In the genomic region with DNA sequence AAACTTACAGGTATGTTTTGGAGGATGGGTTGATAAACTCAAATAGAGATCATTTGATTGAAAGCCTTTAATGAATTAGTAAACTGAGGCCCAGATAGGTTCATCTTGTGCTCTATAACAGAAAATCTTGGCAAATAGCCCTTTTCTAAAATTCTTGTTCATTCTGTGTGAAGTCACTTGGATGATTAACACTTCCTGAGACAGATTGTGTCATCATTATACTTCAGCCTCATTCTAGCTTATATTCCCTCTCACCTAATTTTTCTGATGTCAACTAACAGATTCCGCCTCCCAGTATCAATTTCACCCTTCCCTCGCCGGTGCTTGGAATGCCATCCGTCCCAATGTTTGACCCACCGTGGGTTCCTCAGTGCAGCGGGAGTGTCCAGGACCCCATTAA, we compare ENCODE assay signal across 20 cellular contexts.
DNase-seq lines count a peak whose midpoint lies in the region; ATAC-seq and TF ChIP-seq lines count a peak whose summit lies in the region.
"Had no signal": no experiment of that assay in that cellular context is flagged by ENCODE, and none has a peak within 500 bp of the region (broad histone marks: within the 10 kb centered on the region; RNA-seq: fewer than 3 reads in every experiment).

No MANE protein-coding gene starts in this region.

- no peaks in the 10 kb centered on the region for H3K36me3 Mint-ChIP-seq in activated T-helper 17 cell treated with anti-CD3 and anti-CD28 coated beads, Interleukin-2, amount 50 U/mL, for 72 hours (ENCODE audit: low read depth)
- H3K36me3 Mint-ChIP-seq: CD8-positive, alpha-beta T cell had no signal

- H3K27me3 ChIP-seq in foreskin keratinocyte = peaks cover 3% of the 10 kb centered on the region
- H3K27me3 ChIP-seq: BLaER1 treated with 17β-estradiol and CSF1 and Interleukin-3, amounts not matched to agents 10 nM and 100 nM had no signal

- H3K27ac ChIP-seq in caudate nucleus (ENCODE audit: low read depth, low read length) (peak overlapping the region; percentile 80), foreskin keratinocyte (no peak overlapping the region)
- H3K27ac ChIP-seq: 22Rv1; A549; BLaER1 treated with 17β-estradiol and CSF1 and Interleukin-3, amounts not matched to agents 10 nM and 100 nM; C4-2B had no signal

- no peaks in the 10 kb centered on the region for H3K9me3 Mint-ChIP-seq in activated T-helper 17 cell treated with anti-CD3 and anti-CD28 coated beads, Interleukin-2, amount 50 U/mL, for 72 hours
- H3K9me3 Mint-ChIP-seq: CD4-positive, alpha-beta T cell; CD8-positive, alpha-beta T cell had no signal

- no peaks in the 10 kb centered on the region for H3K4me1 ChIP-seq in foreskin keratinocyte
- H3K4me1 ChIP-seq: A549; BLaER1 treated with 17β-estradiol and CSF1 and Interleukin-3, amounts not matched to agents 10 nM and 100 nM; Caco-2 had no signal

- no peak for TF ChIP-seq CTCF in foreskin keratinocyte (conservative IDR thresholded peaks at IDR 0.05)

- H3K4me3 Mint-ChIP-seq in activated T-helper 17 cell treated with anti-CD3 and anti-CD28 coated beads, Interleukin-2, amount 50 U/mL, for 72 hours = no peak overlapping the region
- H3K4me3 Mint-ChIP-seq: B cell; CD4-positive, alpha-beta T cell; CD8-positive, alpha-beta T cell had no signal

- DNase-seq in RKO (ENCODE audit: low spot score) (peak; percentile 11), caudate nucleus (lab: John Stamatoyannopoulos, UW) (no peak), foreskin keratinocyte (no peak), DMS53 treated with DMSO at 0.1 percent for 48 hours (lab: John Stamatoyannopoulos, UW; ENCODE audit: unreplicated experiment) (no peak)
- DNase-seq: AML-193; Caco-2; Calu3; CD4-positive, alpha-beta T cell; CD8-positive, alpha-beta T cell; DMS79; DND-41; EL; GDM1 had no signal

- H3K27me3 Mint-ChIP-seq in activated T-helper 17 cell treated with anti-CD3 and anti-CD28 coated beads, Interleukin-2, amount 50 U/mL, for 72 hours = peaks cover 8% of the 10 kb centered on the region
- H3K27me3 Mint-ChIP-seq: B cell had no signal

- H3K4me1 Mint-ChIP-seq in activated T-helper 17 cell treated with anti-CD3 and anti-CD28 coated beads, Interleukin-2, amount 50 U/mL, for 72 hours = no peaks in the 10 kb centered on the region
- H3K4me1 Mint-ChIP-seq: B cell had no signal

- no peak overlapping the region for H3K27ac Mint-ChIP-seq in activated T-helper 17 cell treated with anti-CD3 and anti-CD28 coated beads, Interleukin-2, amount 50 U/mL, for 72 hours
- H3K27ac Mint-ChIP-seq: B cell; CD4-positive, alpha-beta T cell; CD8-positive, alpha-beta T cell had no signal

- ATAC-seq in foreskin keratinocyte = peak; percentile 11
- ATAC-seq in activated T-helper 17 cell treated with anti-CD3 and anti-CD28 coated beads, Interleukin-2, amount 50 U/mL, for 72 hours (replicated peaks) = no peak
- ATAC-seq: A549; CD8-positive, alpha-beta T cell; GM12878 had no signal
